Comparison of ENCODE assay signal across 8 cellular contexts in the genomic region with DNA sequence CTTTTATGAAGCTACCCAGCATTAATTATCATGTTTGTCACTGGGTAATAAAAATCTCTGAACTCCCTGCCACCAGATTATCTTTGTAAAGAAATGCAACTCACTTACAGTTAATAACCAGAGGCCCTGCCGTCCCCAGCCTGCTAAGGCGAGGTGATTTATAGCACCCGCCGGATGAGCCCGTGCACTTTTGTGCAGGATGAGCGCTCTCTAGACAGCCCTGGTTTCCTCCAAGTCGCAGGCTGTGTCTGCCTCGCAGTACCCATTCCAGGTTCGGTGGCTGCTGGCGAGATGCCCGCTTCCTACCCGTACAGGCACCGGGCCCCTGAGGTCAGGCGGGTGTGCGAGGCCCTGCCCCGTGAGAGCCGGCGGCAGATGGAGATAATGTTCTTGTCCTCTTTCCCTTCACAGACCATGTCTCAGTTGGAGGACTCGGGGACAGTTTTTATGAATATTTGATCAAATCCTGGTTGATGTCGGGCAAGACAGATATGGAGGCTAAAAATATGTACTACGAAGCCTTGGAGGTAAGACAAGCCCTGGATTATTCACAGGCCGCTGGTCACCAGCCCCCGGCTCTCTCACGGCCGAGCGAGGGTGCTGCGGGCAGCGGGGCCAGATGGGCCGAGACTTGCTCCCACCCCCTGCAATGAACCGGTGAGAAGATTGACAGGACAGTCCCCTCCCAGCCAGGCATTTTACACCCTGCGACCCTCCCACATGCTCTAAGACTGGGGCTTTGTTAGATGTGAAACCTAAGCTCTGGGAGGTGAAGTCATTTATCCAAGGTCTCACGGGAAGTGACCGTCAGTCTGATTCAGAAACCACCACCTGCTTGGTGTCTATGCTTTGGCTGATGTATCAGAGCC. TPM values are rescaled to one million over a fixed set of nuclear protein-coding genes. Genes with fewer than 3 reads are reported as not detected.
A peak's percentile ranks its signal among the peaks of the same experiment; 100 is the strongest.
DNase-seq lines count a peak whose midpoint lies in the region; ATAC-seq and TF ChIP-seq lines count a peak whose summit lies in the region.

No MANE protein-coding gene starts in this region.

- no peaks in the 10 kb centered on the region for H3K9me3 ChIP-seq in colonic mucosa
- peaks cover 0 to 2% of the 10 kb centered on the region in 2 donors for H3K9me3 ChIP-seq in neuronal stem cell (replicated peaks in 1 of 2; ENCODE audit: control insufficient read depth in 2 of 2, insufficient read depth in 1 of 2, low read depth in 1 of 2, low read length in 2 of 2)

- peak overlapping the region; percentile 91 for H2BK5ac ChIP-seq in neuronal stem cell (ENCODE audit: low read length)

- peak overlapping the region; percentile 53 for H2AFZ ChIP-seq in neuronal stem cell (ENCODE audit: low read length)

- no peak overlapping the region for H3K14ac ChIP-seq in neuronal stem cell (ENCODE audit: low read length)

- no peaks in the 10 kb centered on the region for H3K27me3 ChIP-seq in colonic mucosa
- peaks cover 0 to 1% (median 0%) of the 10 kb centered on the region in 3 experiments for H3K27me3 ChIP-seq in neuronal stem cell (ENCODE audit: control insufficient read depth in 3 of 3, insufficient read depth in 3 of 3, low read depth in 1 of 3, low read length in 3 of 3)

- in situ Hi-C loops in G401 (cut with HindIII; ENCODE audit: low sequenced_read_pairs): no loop called here

- peak overlapping the region in 1 of 2 donors; percentile 0 for H3K9ac ChIP-seq in colonic mucosa (ENCODE audit: low read depth in 2 of 2, low read length in 2 of 2)
- H3K9ac ChIP-seq in neuronal stem cell (ENCODE audit: low read depth, low read length, poor library complexity): peak overlapping the region; percentile 82

- WGBS in neuronal stem cell (ENCODE audit: extremely low coverage in 2 of 2, insufficient read length in 2 of 2, insufficient replicate concordance in 1 of 2), 2 donors: no CpG with 5 or more reads among the region's 33 CpGs

- no peak overlapping the region for H4K8ac ChIP-seq in neuronal stem cell (ENCODE audit: low read depth, low read length)

- H2BK12ac ChIP-seq in neuronal stem cell (ENCODE audit: low read length): peak overlapping the region; percentile 4

- no peaks in the 10 kb centered on the region for H3K36me3 ChIP-seq in colonic mucosa
- peaks cover 0 to 2% of the 10 kb centered on the region in 2 donors for H3K36me3 ChIP-seq in neuronal stem cell (replicated peaks in 1 of 2; ENCODE audit: control insufficient read depth in 2 of 2, insufficient read depth in 2 of 2, low read length in 2 of 2)

- TF ChIP-seq CTCF in colonic mucosa (IDR thresholded peaks at IDR 0.05): no peak

- H3K4me1 ChIP-seq in colonic mucosa (peaks cover 16% of the 10 kb centered on the region), neuronal stem cell (ENCODE audit: control insufficient read depth in 2 of 2, insufficient read depth in 1 of 2, low read depth in 1 of 2, low read length in 2 of 2) (peaks cover 26 to 34% of the 10 kb centered on the region in 2 donors)

- H3K18ac ChIP-seq in neuronal stem cell (ENCODE audit: low read length): peak overlapping the region; percentile 98

- peak overlapping the region; percentile 79 for H2AK5ac ChIP-seq in neuronal stem cell (ENCODE audit: low read depth, low read length)

- peak overlapping the region; percentile 60 for H3K4ac ChIP-seq in neuronal stem cell (ENCODE audit: low read length)

- H2BK120ac ChIP-seq in neuronal stem cell (ENCODE audit: low read depth, low read length): no peak overlapping the region

- ATAC-seq in GM21423 (IDR thresholded peaks at IDR 0.05; ENCODE audit: unreplicated experiment) (no peak), HG02852 (IDR thresholded peaks at IDR 0.05; ENCODE audit: unreplicated experiment) (no peak)

- peak overlapping the region; percentile 35 for H3K23ac ChIP-seq in neuronal stem cell (ENCODE audit: low read depth, low read length, poor library complexity)

- no peaks in the 10 kb centered on the region for H3K79me1 ChIP-seq in neuronal stem cell (ENCODE audit: low read depth, low read length)

- peak; percentile 84 for DNase-seq in G401 (ENCODE audit: low spot score)
- peak; percentile 41 for DNase-seq in NCI-H510A (lab: John Stamatoyannopoulos, UW)
- peak; percentile 65 for DNase-seq in colonic mucosa
- DNase-seq in neuronal stem cell (ENCODE audit: low spot score): peak; percentile 70
- DNase-seq in NCI-H2107 treated with DMSO at 0.1 percent for 48 hours (lab: John Stamatoyannopoulos, UW; ENCODE audit: unreplicated experiment): no peak
- no peak for DNase-seq in NCI-H226

- no peak overlapping the region for H3K27ac ChIP-seq in colonic mucosa
- H3K27ac ChIP-seq in neuronal stem cell (replicated peaks; ENCODE audit: low read length): peak overlapping the region; percentile 62

- intact Hi-C loops in colonic mucosa (cut with DNase I): no loop called here

- no peak overlapping the region for H2BK15ac ChIP-seq in neuronal stem cell (ENCODE audit: low read length)

- peak overlapping the region; percentile 35 for H3K4me2 ChIP-seq in neuronal stem cell (ENCODE audit: insufficient read depth, low read length, poor library complexity, severe bottlenecking)

- no peak overlapping the region for H3K4me3 ChIP-seq in colonic mucosa
- no peak overlapping the region for H3K4me3 ChIP-seq in neuronal stem cell (ENCODE audit: low read length in 2 of 2)

- H4K91ac ChIP-seq in neuronal stem cell (ENCODE audit: low read depth, low read length, poor library complexity): peak overlapping the region; percentile 7

RNA-seq across cellular contexts. Expression of a gene that starts 28.5 kb away (rescaled TPM):
- 22.8 and 31.9 TPM in 2 replicates for total RNA-seq in G401 (2014; rRNA removed; shearing (Covaris generic))
- total RNA-seq in colonic mucosa: 10 to 100 TPM; 39.6 to 43.3 TPM
- 92.8 TPM for polyA plus RNA-seq in neuronal stem cell (2013, experiment 1 of 2)
- 91.3 TPM for polyA plus RNA-seq in neuronal stem cell (2013, experiment 2 of 2)

RNA-seq across cellular contexts. Expression of a gene that starts 48.3 kb away (rescaled TPM):
- total RNA-seq in G401 (2014; rRNA removed; shearing (Covaris generic)): 21.0 and 32.6 TPM in 2 replicates
- total RNA-seq in colonic mucosa: 10 to 100 TPM; 36.3 to 48.6 TPM
- polyA plus RNA-seq in neuronal stem cell (2013, experiment 1 of 2): 32.0 TPM
- polyA plus RNA-seq in neuronal stem cell (2013, experiment 2 of 2): 30.2 TPM

Comparison
In these comparisons a context has a peak if more than half of its experiments do, and no peak if none do; other contexts are left out.
1. DNase-seq: peak in G401 (single experiment), NCI-H510A (single experiment), colonic mucosa (single experiment) and neuronal stem cell (single experiment); none in NCI-H2107 treated with DMSO at 0.1 percent for 48 hours (single experiment) and NCI-H226 (single experiment).